In genomic region chr7:135772639-135773019, GRCh38 we compare ENCODE assay signal across 16 cellular contexts.
DNase-seq lines count a peak whose midpoint lies in the region; ATAC-seq and TF ChIP-seq lines count a peak whose summit lies in the region.
"Had no signal": no experiment of that assay in that cellular context is flagged by ENCODE, and none has a peak within 500 bp of the region (broad histone marks: within the 10 kb centered on the region; RNA-seq: fewer than 3 reads in every experiment).

No MANE protein-coding gene starts in this region.

- H3K27ac ChIP-seq in epithelial cell of prostate, result peak overlapping the region; percentile 26
- H3K27ac ChIP-seq: spleen, WERI-Rb-1 had no signal

- H3K4me1 Mint-ChIP-seq in nephron, result peaks cover 30% of the 10 kb centered on the region
- H3K4me1 Mint-ChIP-seq: activated naive CD4-positive, alpha-beta T cell treated with anti-CD3 and anti-CD28 coated beads, Interleukin-2, amount 50 U/mL, for 24 hours; B cell had no signal

- no peak for ATAC-seq in GM18858 (IDR thresholded peaks at IDR 0.05; ENCODE audit: unreplicated experiment)
- ATAC-seq in GM18868 (IDR thresholded peaks at IDR 0.05; ENCODE audit: unreplicated experiment), result no peak
- ATAC-seq: activated T-cell treated with anti-CD3 and anti-CD28 coated beads, Interleukin-2, amount 50 U/mL, for 4 hours; body of pancreas had no signal

- no peak for TF ChIP-seq CTCF in nephron (IDR thresholded peaks at IDR 0.05; ENCODE audit: unreplicated experiment in 3 of 3)

- DNase-seq in ELF-1 (ENCODE audit: low read depth, low spot score) (peak; percentile 15), NCI-H524 treated with DMSO at 0.1 percent for 48 hours (lab: John Stamatoyannopoulos, UW) (peak; percentile 15), epithelial cell of prostate (ENCODE audit: low read depth, low spot score) (no peak), T-helper 2 cell (no peak)
- DNase-seq: activated CD4-positive, alpha-beta memory T cell treated with anti-CD3 and anti-CD28 coated beads for 36 hours; activated T-cell treated with anti-CD3 and anti-CD28 coated beads, Interleukin-2, amount 50 U/mL, for 4 hours; body of pancreas; gastrocnemius medialis; spleen; WERI-Rb-1 had no signal

- H3K27ac Mint-ChIP-seq in nephron, result peak overlapping the region; percentile 10 to 74 (median 47)
- H3K27ac Mint-ChIP-seq: activated CD4-positive, alpha-beta memory T cell treated with anti-CD3 and anti-CD28 coated beads for 36 hours; activated naive CD4-positive, alpha-beta T cell treated with anti-CD3 and anti-CD28 coated beads, Interleukin-2, amount 50 U/mL, for 24 hours; B cell; HFFc6 had no signal

- H3K4me3 Mint-ChIP-seq in nephron, result no peak overlapping the region
- H3K4me3 Mint-ChIP-seq: activated CD4-positive, alpha-beta memory T cell treated with anti-CD3 and anti-CD28 coated beads for 36 hours; activated naive CD4-positive, alpha-beta T cell treated with anti-CD3 and anti-CD28 coated beads, Interleukin-2, amount 50 U/mL, for 24 hours; activated T-cell treated with anti-CD3 and anti-CD28 coated beads, Interleukin-2, amount 50 U/mL, for 4 hours; B cell; HFFc6 had no signal

- H3K9me3 Mint-ChIP-seq in nephron, result peaks cover 8% of the 10 kb centered on the region
- H3K9me3 Mint-ChIP-seq: activated CD4-positive, alpha-beta memory T cell treated with anti-CD3 and anti-CD28 coated beads for 36 hours; activated T-cell treated with anti-CD3 and anti-CD28 coated beads, Interleukin-2, amount 50 U/mL, for 4 hours had no signal

- no peaks in the 10 kb centered on the region for H3K36me3 Mint-ChIP-seq in nephron (ENCODE audit: low read depth)
- H3K36me3 Mint-ChIP-seq: activated CD4-positive, alpha-beta memory T cell treated with anti-CD3 and anti-CD28 coated beads for 36 hours; activated naive CD4-positive, alpha-beta T cell treated with anti-CD3 and anti-CD28 coated beads, Interleukin-2, amount 50 U/mL, for 24 hours had no signal

- H3K27me3 Mint-ChIP-seq in nephron (ENCODE audit: low read depth), result peaks cover 3% of the 10 kb centered on the region

Comparison
In these comparisons a context has a peak if more than half of its experiments do, and no peak if none do; other contexts are left out.
1. DNase-seq: peak in ELF-1 (single experiment) and NCI-H524 treated with DMSO at 0.1 percent for 48 hours (single experiment); none in epithelial cell of prostate (single experiment) and T-helper 2 cell (0 of 5).